ENCODE assay signal across 16 cellular contexts in genomic region chr3:7461202-7461825, GRCh38.
A peak's percentile ranks its signal among the peaks of the same experiment; 100 is the strongest.
DNase-seq lines count a peak whose midpoint lies in the region; ATAC-seq, FAIRE-seq and TF ChIP-seq lines count a peak whose summit lies in the region.
"Had no signal": no experiment of that assay in that cellular context is flagged by ENCODE, and none has a peak within 500 bp of the region (broad histone marks: within the 10 kb centered on the region; RNA-seq: fewer than 3 reads in every experiment).

No MANE protein-coding gene starts in this region.

- H3K9ac ChIP-seq in K562 (ENCODE audit: insufficient read depth in 1 of 2, low read depth in 2 of 2, low read length in 2 of 2): no peak overlapping the region

- H3K9me3 ChIP-seq in K562 (replicated peaks; ENCODE audit: control insufficient read depth, insufficient read depth, low read depth, low read length) (no peaks in the 10 kb centered on the region; the same call in 1 of the 2 replicates), A673 (ENCODE audit: low read depth, low read length, poor library complexity, severe bottlenecking) (no peaks in the 10 kb centered on the region)
- H3K9me3 ChIP-seq: transverse colon had no signal

- no peak for DNase-seq in K562 (ENCODE audit: extremely low read depth in 1 of 4, low spot score in 3 of 4)
- DNase-seq in HuH-7.5 (ENCODE audit: low spot score): no peak
- no peak for DNase-seq in A673 (ENCODE audit: low spot score)
- DNase-seq in NCI-H510A treated with DMSO at 0.1 percent for 48 hours (lab: John Stamatoyannopoulos, UW): no peak
- no peak for DNase-seq in activated CD8-positive, alpha-beta memory T cell treated with anti-CD3 and anti-CD28 coated beads for 24 hours
- DNase-seq: activated CD8-positive, alpha-beta memory T cell treated with anti-CD3 and anti-CD28 coated beads, Interleukin-2, amount 10 ng/mL, durations not matched to agents 7 days and 5 days; activated naive CD8-positive, alpha-beta T cell treated with anti-CD3 and anti-CD28 coated beads, Interleukin-2, amount 10 ng/mL, durations not matched to agents 7 days and 5 days; GF-D8; NCI-H510A; occipital lobe; Right ventricle myocardium superior; transverse colon had no signal

- peak; percentile 29 for FAIRE-seq in K562 (lab: Jason Lieb, UNC)

- 0% methylated on average over 8 of the region's 8 CpGs for WGBS in K562 (ENCODE audit: insufficient coverage, low coverage, missing lambda C conversion rate)

- CTCF ChIA-PET in K562 (lab: Yijun Ruan, JAX; ENCODE audit: low intra/inter-chr PET ratio): no interaction called here
- CTCF ChIA-PET in A673 (lab: Charles Lee): no interaction called here

- no peak for TF ChIP-seq POLR2A in K562 (conservative IDR thresholded peaks at IDR 0.05)

- H3K4me1 ChIP-seq in K562 (replicated peaks in 1 of 2; ENCODE audit: control insufficient read depth in 2 of 2, insufficient read depth in 2 of 2, low read length in 2 of 2) (no peaks in the 10 kb centered on the region), A673 (ENCODE audit: insufficient read depth, low read length, poor library complexity, severe bottlenecking) (no peaks in the 10 kb centered on the region)
- H3K4me1 ChIP-seq: transverse colon had no signal

- no peak for TF ChIP-seq RAD21 in K562 (CRISPR knock-in tag; conservative IDR thresholded peaks at IDR 0.05 in 1 of 2, IDR thresholded peaks at IDR 0.05 in 1 of 2)

- H3K9me1 ChIP-seq in K562 (ENCODE audit: control insufficient read depth, insufficient read depth, low read length): no peaks in the 10 kb centered on the region

- H3K79me2 ChIP-seq in K562 (ENCODE audit: control insufficient read depth, insufficient read depth, low read length): no peaks in the 10 kb centered on the region

- no peaks in the 10 kb centered on the region for H4K20me1 ChIP-seq in K562 (replicated peaks; ENCODE audit: control insufficient read depth, insufficient read depth, low read length)

- TF ChIP-seq CTCF in K562 (IDR thresholded peaks at IDR 0.05 in 2 of 3, conservative IDR thresholded peaks at IDR 0.05 in 1 of 3; ENCODE audit: insufficient read depth in 2 of 3, low read depth in 1 of 3, low read length in 3 of 3) (no peak), A673 (conservative IDR thresholded peaks at IDR 0.05; ENCODE audit: low read depth, low read length) (no peak)

- H3K4me3 ChIP-seq in K562 (no peak overlapping the region), A673 (ENCODE audit: low read depth, low read length, poor library complexity, severe bottlenecking) (no peak overlapping the region)
- H3K4me3 ChIP-seq: transverse colon had no signal

- H3K27ac ChIP-seq in K562 (ENCODE audit: extremely low read depth, low read depth, low read length) (no peak overlapping the region), A673 (ENCODE audit: low read depth, low read length, poor library complexity, severe bottlenecking) (no peak overlapping the region)
- H3K27ac ChIP-seq: HL-60, transverse colon had no signal

- in situ Hi-C loops in K562 (cut with MboI): no loop called here

- intact Hi-C loops in K562 (cut with micrococcal nuclease): no loop called here
- intact Hi-C loops in A673 (cut with micrococcal nuclease; ENCODE audit: unreplicated experiment): no loop called here

- no peak overlapping the region for H3K4me2 ChIP-seq in K562 (ENCODE audit: insufficient read depth, low read length)

- BruUV-seq in K562 (replicated peaks; lab: Mats Ljungman, UMichigan): no TSS peak
- no TSS peak for BruUV-seq in A673 (replicated peaks; lab: Mats Ljungman, UMichigan)

- ATAC-seq in GM19035 (IDR thresholded peaks at IDR 0.05; ENCODE audit: unreplicated experiment) (peak; percentile 84), GM21737 (IDR thresholded peaks at IDR 0.05; ENCODE audit: unreplicated experiment) (peak; percentile 87), HG03159 (IDR thresholded peaks at IDR 0.05; ENCODE audit: unreplicated experiment) (peak; percentile 77), K562 (no peak)
- ATAC-seq: activated CD8-positive, alpha-beta memory T cell treated with anti-CD3 and anti-CD28 coated beads, Interleukin-2, amount 10 ng/mL, durations not matched to agents 7 days and 5 days had no signal

- POLR2A ChIA-PET in K562 (lab: Yijun Ruan, JAX) (interaction anchor here (0.7 kb wide), 1 partner anchor 608 kb away, joined by 3 read pairs; no protein-coding TSS in a partner anchor), A673 (lab: Charles Lee; ENCODE audit: low non-redundant PET) (no interaction called here)

- H3K27me3 ChIP-seq in K562 (ENCODE audit: control insufficient read depth in 2 of 2, insufficient read depth in 2 of 2, low read length in 2 of 2): no peaks in the 10 kb centered on the region
- H3K27me3 ChIP-seq in A673 (replicated peaks; ENCODE audit: insufficient read depth, low read depth, low read length, poor library complexity): peaks cover 8% of the 10 kb centered on the region
- H3K27me3 ChIP-seq: transverse colon had no signal

- TF ChIP-seq EP300 in K562 (IDR thresholded peaks at IDR 0.05; ENCODE audit: low read length): no peak

- H2AFZ ChIP-seq in K562 (ENCODE audit: low read depth, low read length): no peak overlapping the region

- H3K36me3 ChIP-seq in K562 (ENCODE audit: control insufficient read depth, insufficient read depth, low read length) (no peaks in the 10 kb centered on the region), A673 (ENCODE audit: insufficient read depth, low read length, poor library complexity, severe bottlenecking) (no peaks in the 10 kb centered on the region)
- H3K36me3 ChIP-seq: transverse colon had no signal

TF ChIP-seq in K562, 482 proteins besides CTCF, POLR2A, EP300 and RAD21:
- TF ChIP-seq ZNF584 (CRISPR knock-in tag; IDR thresholded peaks at IDR 0.05; ENCODE audit: low read depth): no peak
